Comparison of ENCODE assay signal across 1 cellular context in genomic region chr2:46988230-46988629, GRCh38.
TF ChIP-seq lines count a peak whose summit lies in the region.

No MANE protein-coding gene starts in this region.

TF ChIP-seq in SK-N-SH, 30 proteins besides CTCF, POLR2A, EP300 and RAD21 (continued from another document):
- TF ChIP-seq USF1 (IDR thresholded peaks at IDR 0.05; ENCODE audit: borderline replicate concordance, low read depth) = no peak
